Comparison of ENCODE assay signal across 20 cellular contexts in genomic region chr12:123891011-123891410, GRCh38.
"Had no signal": no experiment of that assay in that cellular context is flagged by ENCODE, and none has a peak within 500 bp of the region (broad histone marks: within the 10 kb centered on the region; RNA-seq: fewer than 3 reads in every experiment).

No MANE protein-coding gene starts in this region.

- H3K4me1 Mint-ChIP-seq: memory B cell; stimulated activated effector memory CD8-positive, alpha-beta T cell treated with anti-CD3 and anti-CD28 coated beads, Interleukin-12 subunit alpha, Interleukin-12 subunit beta, amount 100 ng/mL, for 72 hours had no signal

- H3K27ac Mint-ChIP-seq: memory B cell; nephron; stimulated activated effector memory CD8-positive, alpha-beta T cell treated with anti-CD3 and anti-CD28 coated beads, Interleukin-12 subunit alpha, Interleukin-12 subunit beta, amount 100 ng/mL, for 72 hours had no signal

- DNase-seq: dorsolateral prefrontal cortex; effector CD4-positive, alpha-beta T cell; gastrocnemius medialis; heart left ventricle; kidney; occipital lobe; ovary; right cardiac atrium; sigmoid colon; stimulated activated CD4-positive, alpha-beta T cell treated with anti-CD3 and anti-CD28 coated beads, Interleukin-2, amount 100 ng/mL, for 24 hours; stimulated activated CD4-positive, alpha-beta T cell treated with anti-CD3 and anti-CD28 coated beads, Interleukin-4, amount 100 ng/mL, for 24 hours; stimulated activated naive CD4-positive, alpha-beta T cell treated with Interleukin-2 at 50 U/mL for 16 hours; stomach; thyroid gland; trophoblast cell had no signal

- H3K36me3 Mint-ChIP-seq: memory B cell; stimulated activated effector memory CD8-positive, alpha-beta T cell treated with anti-CD3 and anti-CD28 coated beads, Interleukin-12 subunit alpha, Interleukin-12 subunit beta, amount 100 ng/mL, for 72 hours had no signal

- H3K9me3 Mint-ChIP-seq: memory B cell; nephron; stimulated activated effector memory CD8-positive, alpha-beta T cell treated with anti-CD3 and anti-CD28 coated beads, Interleukin-12 subunit alpha, Interleukin-12 subunit beta, amount 100 ng/mL, for 72 hours had no signal

- ATAC-seq: esophagus mucosa; gastrocnemius medialis; heart left ventricle; psoas muscle; right cardiac atrium; stimulated activated effector memory CD8-positive, alpha-beta T cell treated with anti-CD3 and anti-CD28 coated beads, Interleukin-12 subunit alpha, Interleukin-12 subunit beta, amount 100 ng/mL, for 72 hours had no signal

- H3K4me3 Mint-ChIP-seq: memory B cell; nephron; stimulated activated effector memory CD8-positive, alpha-beta T cell treated with anti-CD3 and anti-CD28 coated beads, Interleukin-12 subunit alpha, Interleukin-12 subunit beta, amount 100 ng/mL, for 72 hours had no signal
